Comparison of ENCODE assay signal across 15 cellular contexts in genomic region chr17:61313515-61314326, GRCh38.
A peak's percentile ranks its signal among the peaks of the same experiment; 100 is the strongest.
DNase-seq lines count a peak whose midpoint lies in the region; ATAC-seq and TF ChIP-seq lines count a peak whose summit lies in the region.
"Had no signal": no experiment of that assay in that cellular context is flagged by ENCODE, and none has a peak within 500 bp of the region (broad histone marks: within the 10 kb centered on the region; RNA-seq: fewer than 3 reads in every experiment).

No MANE protein-coding gene starts in this region.

- H3K27ac Mint-ChIP-seq in CD4-positive, alpha-beta T cell: no peak overlapping the region
- H3K27ac Mint-ChIP-seq: activated naive CD8-positive, alpha-beta T cell; stimulated activated memory B cell treated with anti-CD40 and anti-IgM and Interleukin-4, amounts not matched to agents 10 μg/mL and 1 μg/mL and 100 μg/mL, for 72 hours had no signal

- POLR2A ChIA-PET in RWPE1 (lab: Yijun Ruan, JAX; ENCODE audit: low non-redundant PET): no interaction called here
- POLR2A ChIA-PET in CD4-positive, alpha-beta T cell (lab: Charles Lee): no interaction called here

- no peaks in the 10 kb centered on the region for H3K9me3 ChIP-seq in gastroesophageal sphincter
- no peaks in the 10 kb centered on the region for H3K9me3 ChIP-seq in mesodermal cell (ENCODE audit: control insufficient read depth, low read length)
- H3K9me3 ChIP-seq in CD4-positive, alpha-beta T cell (ENCODE audit: control insufficient read depth, low read length): no peaks in the 10 kb centered on the region

- H3K4me1 Mint-ChIP-seq in CD4-positive, alpha-beta T cell (ENCODE audit: low read depth): no peaks in the 10 kb centered on the region
- H3K4me1 Mint-ChIP-seq: stimulated activated memory B cell treated with anti-CD40 and anti-IgM and Interleukin-4, amounts not matched to agents 10 μg/mL and 1 μg/mL and 100 μg/mL, for 72 hours had no signal

- H3K9me3 Mint-ChIP-seq in CD4-positive, alpha-beta T cell: no peaks in the 10 kb centered on the region
- H3K9me3 Mint-ChIP-seq: stimulated activated memory B cell treated with anti-CD40 and anti-IgM and Interleukin-4, amounts not matched to agents 10 μg/mL and 1 μg/mL and 100 μg/mL, for 72 hours had no signal

- H3K27me3 ChIP-seq in gastroesophageal sphincter: no peaks in the 10 kb centered on the region
- H3K27me3 ChIP-seq in CD4-positive, alpha-beta T cell (ENCODE audit: control insufficient read depth, insufficient read depth, low read length): no peaks in the 10 kb centered on the region

- H3K36me3 ChIP-seq in gastroesophageal sphincter (no peaks in the 10 kb centered on the region), mesodermal cell (ENCODE audit: control insufficient read depth, insufficient read depth, low read length) (no peaks in the 10 kb centered on the region)

- H3K4me3 ChIP-seq in gastroesophageal sphincter: no peak overlapping the region
- no peak overlapping the region for H3K4me3 ChIP-seq in mesodermal cell (ENCODE audit: extremely low read depth, insufficient read depth, low read length, poor library complexity, severe bottlenecking)

- no peak for TF ChIP-seq POLR2A in gastroesophageal sphincter (IDR thresholded peaks at IDR 0.05)

- no peaks in the 10 kb centered on the region for H3K27me3 Mint-ChIP-seq in CD4-positive, alpha-beta T cell
- H3K27me3 Mint-ChIP-seq: activated naive CD8-positive, alpha-beta T cell; stimulated activated memory B cell treated with anti-CD40 and anti-IgM and Interleukin-4, amounts not matched to agents 10 μg/mL and 1 μg/mL and 100 μg/mL, for 72 hours had no signal

- TF ChIP-seq CTCF in RWPE1 (conservative IDR thresholded peaks at IDR 0.05; ENCODE audit: low read depth) (no peak), gastroesophageal sphincter (IDR thresholded peaks at IDR 0.05) (no peak)
- TF ChIP-seq CTCF in CD4-positive, alpha-beta T cell (IDR thresholded peaks at IDR 0.05): no peak

- no peaks in the 10 kb centered on the region for H3K36me3 Mint-ChIP-seq in CD4-positive, alpha-beta T cell (ENCODE audit: low read depth)
- H3K36me3 Mint-ChIP-seq: stimulated activated memory B cell treated with anti-CD40 and anti-IgM and Interleukin-4, amounts not matched to agents 10 μg/mL and 1 μg/mL and 100 μg/mL, for 72 hours had no signal

- H3K27ac ChIP-seq in RWPE1 (peak overlapping the region; percentile 74), gastroesophageal sphincter (peak overlapping the region; percentile 79 to 85 (median 82)), mesodermal cell (ENCODE audit: low read depth, low read length, severe bottlenecking) (peak overlapping the region; percentile 37), temporal lobe (ENCODE audit: low read depth, low read length) (peak overlapping the region; percentile 14)
- no peak overlapping the region for H3K27ac ChIP-seq in CD4-positive, alpha-beta T cell (ENCODE audit: low read depth, low read length)

- intact Hi-C loops in CD4-positive, alpha-beta T cell (cut with DNase I, micrococcal nuclease): no loop called here

- TF ChIP-seq EP300 in gastroesophageal sphincter (IDR thresholded peaks at IDR 0.05): no peak

- ATAC-seq in gastroesophageal sphincter: no peak
- ATAC-seq in HG02970 (IDR thresholded peaks at IDR 0.05; ENCODE audit: low FRiP score, unreplicated experiment): no peak
- ATAC-seq in CD4-positive, alpha-beta T cell (ENCODE audit: poor library complexity): no peak
- no peak for ATAC-seq in HG03108 (IDR thresholded peaks at IDR 0.05; ENCODE audit: unreplicated experiment)
- ATAC-seq: stimulated activated memory B cell treated with anti-CD40 and anti-IgM and Interleukin-4, amounts not matched to agents 10 μg/mL and 1 μg/mL and 100 μg/mL, for 72 hours had no signal

- CTCF ChIA-PET in RWPE1 (lab: Yijun Ruan, JAX): interaction anchor here (0.7 kb wide), 1 partner anchor 593 kb away, joined by 3 read pairs; no protein-coding TSS in a partner anchor
- CTCF ChIA-PET in CD4-positive, alpha-beta T cell (lab: Charles Lee): no interaction called here

- H3K4me1 ChIP-seq in gastroesophageal sphincter: peaks cover 7 to 49% (median 10%) of the 10 kb centered on the region in 3 donors
- H3K4me1 ChIP-seq in mesodermal cell (ENCODE audit: control insufficient read depth, insufficient read depth, low read length, poor library complexity, severe bottlenecking): peaks cover 29% of the 10 kb centered on the region

- no peak for DNase-seq in RWPE1 (ENCODE audit: low spot score)
- DNase-seq in CD4-positive, alpha-beta T cell: no peak
- no peak for DNase-seq in NCI-H345 (lab: John Stamatoyannopoulos, UW)
- DNase-seq: activated CD4-positive, alpha-beta T cell treated with anti-CD3 and anti-CD28 coated beads for 1 hour; GOT3; NCI-H1694 treated with DMSO at 0.1 percent for 48 hours; stimulated activated CD4-positive, alpha-beta T cell treated with anti-CD3 and anti-CD28 coated beads, Interleukin-4, amount 100 ng/mL, for 4 hours; T-helper 1 cell had no signal

- WGBS in gastroesophageal sphincter (ENCODE audit: low coverage in 1 of 2), 2 donors: 59 to 64% methylated on average over 15 to 16 of the region's 20 CpGs
- WGBS in mesodermal cell (ENCODE audit: insufficient coverage in 2 of 2), 2 experiments: 94 to 96% methylated on average over 15 to 17 of the region's 20 CpGs

- no peak overlapping the region for H3K4me3 Mint-ChIP-seq in CD4-positive, alpha-beta T cell
- H3K4me3 Mint-ChIP-seq: activated naive CD8-positive, alpha-beta T cell; stimulated activated memory B cell treated with anti-CD40 and anti-IgM and Interleukin-4, amounts not matched to agents 10 μg/mL and 1 μg/mL and 100 μg/mL, for 72 hours had no signal
